12 cellular contexts compared by ENCODE assay signal in the genomic region with DNA sequence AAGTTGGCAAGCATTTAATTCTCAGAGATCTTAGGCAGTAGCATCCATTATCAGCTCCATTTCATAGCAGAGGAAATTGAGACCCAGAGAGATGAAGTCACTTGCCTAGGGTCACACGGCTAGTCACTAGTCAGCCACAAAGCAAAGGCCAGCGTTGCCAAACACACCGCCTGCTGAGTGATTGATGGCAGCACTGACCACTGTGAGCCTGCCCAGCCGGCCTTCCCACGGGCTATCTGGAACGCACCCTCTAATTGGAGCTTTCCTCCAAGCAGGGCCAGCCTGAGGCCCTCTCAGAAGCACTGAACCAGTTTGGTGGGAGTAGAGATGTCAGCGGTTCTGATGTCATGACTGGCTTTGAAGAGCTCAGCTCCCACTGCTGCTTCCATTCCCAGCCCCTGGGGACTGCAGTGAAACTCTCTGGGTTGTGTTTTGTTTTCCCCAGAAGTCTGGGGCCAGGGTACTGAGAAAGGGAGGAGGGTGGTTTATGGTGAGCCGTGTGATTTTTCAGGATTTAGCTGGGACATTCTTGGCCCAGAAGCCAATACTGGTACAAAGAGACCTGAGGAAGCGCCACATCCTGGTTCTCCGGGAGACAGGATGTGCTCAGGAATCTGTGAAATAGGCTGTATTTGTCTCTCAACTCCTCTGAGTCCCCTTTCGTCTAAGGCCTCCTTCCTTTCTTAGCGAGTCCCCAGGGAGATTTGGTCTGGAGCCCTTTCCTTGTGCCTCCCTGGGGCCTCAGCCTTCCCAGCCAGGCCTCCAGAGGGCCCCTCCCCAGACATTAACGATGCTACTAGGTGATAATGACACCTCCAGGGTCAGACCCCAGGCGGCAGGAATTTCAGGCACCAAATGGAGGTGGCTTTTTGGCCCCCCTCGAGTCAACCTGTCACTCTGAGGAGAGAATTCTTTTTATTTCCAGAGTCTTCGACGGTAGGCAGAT. TPM values are rescaled to one million over a fixed set of nuclear protein-coding genes. Genes with fewer than 3 reads are reported as not detected.
DNase-seq lines count a peak whose midpoint lies in the region; ATAC-seq, FAIRE-seq and TF ChIP-seq lines count a peak whose summit lies in the region.
"Had no signal": no experiment of that assay in that cellular context is flagged by ENCODE, and none has a peak within 500 bp of the region (broad histone marks: within the 10 kb centered on the region; RNA-seq: fewer than 3 reads in every experiment).

No MANE protein-coding gene starts in this region.

- H3K9me3 Mint-ChIP-seq in astrocyte (ENCODE audit: unreplicated experiment) = no peaks in the 10 kb centered on the region
- H3K9me3 Mint-ChIP-seq in stimulated activated naive B cell treated with anti-CD40 and anti-IgM and Interleukin-4, amounts not matched to agents 10 μg/mL and 1 μg/mL and 100 μg/mL, for 72 hours = no peaks in the 10 kb centered on the region
- H3K9me3 Mint-ChIP-seq: activated B cell treated with CpG ODN at 0.5 μM for 24 hours; CD4-positive, alpha-beta T cell had no signal

- no peak for FAIRE-seq in astrocyte (lab: Jason Lieb, UNC)

- peak; percentile 41 for DNase-seq in EH (ENCODE audit: low read depth)
- peak; percentile 85 for DNase-seq in astrocyte (ENCODE audit: low read depth)
- peak; percentile 84 for DNase-seq in right atrium auricular region (ENCODE audit: low spot score)
- DNase-seq in NCI-H2081 (lab: John Stamatoyannopoulos, UW) = no peak
- no peak for DNase-seq in stimulated activated naive B cell treated with anti-CD40 and anti-IgM and Interleukin-4, amounts not matched to agents 10 μg/mL and 1 μg/mL and 100 μg/mL, for 72 hours
- DNase-seq: activated B cell treated with CpG ODN at 0.5 μM for 24 hours; CD4-positive, alpha-beta T cell; NCI-H69 had no signal

- H2AFZ ChIP-seq in astrocyte (ENCODE audit: low read depth, low read length) = peak overlapping the region; percentile 65
- H2AFZ ChIP-seq in parathyroid adenoma = no peak overlapping the region

- H3K79me2 ChIP-seq in astrocyte (ENCODE audit: insufficient read depth, low read length) (no peaks in the 10 kb centered on the region), parathyroid adenoma (no peaks in the 10 kb centered on the region)

- H3K27ac Mint-ChIP-seq in astrocyte (ENCODE audit: unreplicated experiment) = peak overlapping the region; percentile 69
- H3K27ac Mint-ChIP-seq in stimulated activated naive B cell treated with anti-CD40 and anti-IgM and Interleukin-4, amounts not matched to agents 10 μg/mL and 1 μg/mL and 100 μg/mL, for 72 hours = no peak overlapping the region
- H3K27ac Mint-ChIP-seq: activated B cell treated with CpG ODN at 0.5 μM for 24 hours; CD4-positive, alpha-beta T cell had no signal

- H3K36me3 ChIP-seq in astrocyte (ENCODE audit: insufficient read depth, low read length) (no peaks in the 10 kb centered on the region), right atrium auricular region (no peaks in the 10 kb centered on the region), parathyroid adenoma (ENCODE audit: control insufficient read depth, insufficient read depth, low read length) (no peaks in the 10 kb centered on the region)

- H3K36me3 Mint-ChIP-seq in astrocyte (ENCODE audit: low read depth, unreplicated experiment) = no peaks in the 10 kb centered on the region
- H3K36me3 Mint-ChIP-seq in stimulated activated naive B cell treated with anti-CD40 and anti-IgM and Interleukin-4, amounts not matched to agents 10 μg/mL and 1 μg/mL and 100 μg/mL, for 72 hours = no peaks in the 10 kb centered on the region

- TF ChIP-seq CTCF in astrocyte (IDR thresholded peaks at IDR 0.05; ENCODE audit: insufficient read depth, low read depth, low read length) = no peak
- no peak for TF ChIP-seq CTCF in right atrium auricular region (IDR thresholded peaks at IDR 0.05)
- TF ChIP-seq CTCF in parathyroid adenoma (IDR thresholded peaks at IDR 0.05) = no peak

- ATAC-seq in HG03095 (IDR thresholded peaks at IDR 0.05; ENCODE audit: unreplicated experiment) (no peak), GM21529 (IDR thresholded peaks at IDR 0.05; ENCODE audit: unreplicated experiment) (no peak)
- ATAC-seq in stimulated activated naive B cell treated with anti-CD40 and anti-IgM and Interleukin-4, amounts not matched to agents 10 μg/mL and 1 μg/mL and 100 μg/mL, for 72 hours (replicated peaks) = no peak

- H3K4me2 ChIP-seq in astrocyte (ENCODE audit: low read length) (peak overlapping the region; percentile 49), parathyroid adenoma (ENCODE audit: low read length) (no peak overlapping the region)

- H3K4me3 ChIP-seq in astrocyte (ENCODE audit: insufficient read depth, low read depth, low read length) (no peak overlapping the region), right atrium auricular region (no peak overlapping the region), parathyroid adenoma (ENCODE audit: low read depth, low read length) (no peak overlapping the region)

- H3K27ac ChIP-seq in astrocyte (ENCODE audit: low read depth, low read length) (peak overlapping the region; percentile 70), right atrium auricular region (peak overlapping the region; percentile 61 to 71), parathyroid adenoma (peak overlapping the region; percentile 63)

- H3K4me1 ChIP-seq in astrocyte (ENCODE audit: insufficient read depth, low read length) (peaks cover 15% of the 10 kb centered on the region), right atrium auricular region (peaks cover 0 to 24% of the 10 kb centered on the region in 2 donors), parathyroid adenoma (no peaks in the 10 kb centered on the region)

- H3K27me3 ChIP-seq in astrocyte (ENCODE audit: insufficient read depth, low read length) (no peaks in the 10 kb centered on the region), right atrium auricular region (no peaks in the 10 kb centered on the region), parathyroid adenoma (ENCODE audit: control insufficient read depth, insufficient read depth, low read length) (no peaks in the 10 kb centered on the region)

- peak overlapping the region; percentile 68 for H3K9ac ChIP-seq in astrocyte (ENCODE audit: low read length)
- no peak overlapping the region for H3K9ac ChIP-seq in parathyroid adenoma

- H3K9me3 ChIP-seq in astrocyte (ENCODE audit: insufficient read depth, low read depth, low read length) = no peaks in the 10 kb centered on the region
- H3K9me3 ChIP-seq in right atrium auricular region = no peaks in the 10 kb centered on the region
- no peaks in the 10 kb centered on the region for H3K9me3 ChIP-seq in parathyroid adenoma (ENCODE audit: control insufficient read depth, low read length)

- H3K4me3 Mint-ChIP-seq in astrocyte (ENCODE audit: unreplicated experiment) = no peak overlapping the region
- H3K4me3 Mint-ChIP-seq in stimulated activated naive B cell treated with anti-CD40 and anti-IgM and Interleukin-4, amounts not matched to agents 10 μg/mL and 1 μg/mL and 100 μg/mL, for 72 hours = no peak overlapping the region
- H3K4me3 Mint-ChIP-seq: activated B cell treated with CpG ODN at 0.5 μM for 24 hours; CD4-positive, alpha-beta T cell had no signal

- peaks cover 9% of the 10 kb centered on the region for H3K4me1 Mint-ChIP-seq in astrocyte (ENCODE audit: low read depth, unreplicated experiment)
- no peaks in the 10 kb centered on the region for H3K4me1 Mint-ChIP-seq in stimulated activated naive B cell treated with anti-CD40 and anti-IgM and Interleukin-4, amounts not matched to agents 10 μg/mL and 1 μg/mL and 100 μg/mL, for 72 hours
- H3K4me1 Mint-ChIP-seq: activated B cell treated with CpG ODN at 0.5 μM for 24 hours had no signal

- no peaks in the 10 kb centered on the region for H3K27me3 Mint-ChIP-seq in astrocyte (ENCODE audit: low read depth, unreplicated experiment)
- H3K27me3 Mint-ChIP-seq in stimulated activated naive B cell treated with anti-CD40 and anti-IgM and Interleukin-4, amounts not matched to agents 10 μg/mL and 1 μg/mL and 100 μg/mL, for 72 hours = no peaks in the 10 kb centered on the region
- H3K27me3 Mint-ChIP-seq: activated B cell treated with CpG ODN at 0.5 μM for 24 hours; CD4-positive, alpha-beta T cell had no signal

- H4K20me1 ChIP-seq in astrocyte (ENCODE audit: insufficient read depth, low read length) = no peaks in the 10 kb centered on the region

RNA-seq across cellular contexts. Expression of gene SPRY4, which starts 44.5 kb away (rescaled TPM):
- total RNA-seq in astrocyte (19.4 and 23.4 TPM in 2 replicates), right atrium auricular region (10 to 100 TPM; 19.9 to 33.7 TPM)
- total RNA-seq: activated B cell treated with CpG ODN at 0.5 μM for 24 hours, mononuclear cell had no signal

Comparison
In these comparisons a context has a peak if more than half of its experiments do, and no peak if none do; other contexts are left out.
1. DNase-seq: peak in EH (single experiment), astrocyte (single experiment) and right atrium auricular region (single experiment); none in NCI-H2081 (0 of 2) and stimulated activated naive B cell treated with anti-CD40 and anti-IgM and Interleukin-4, amounts not matched to agents 10 μg/mL and 1 μg/mL and 100 μg/mL, for 72 hours (single experiment).
2. Peak in every context shown above with its lines, with median percentiles within 50 percentile points of each other: H3K27ac ChIP-seq.